ENCODE assay signal across 9 cellular contexts in genomic region chr12:124827588-124828184, GRCh38. TPM values are rescaled to one million over a fixed set of nuclear protein-coding genes. Genes with fewer than 3 reads are reported as not detected.
A peak's percentile ranks its signal among the peaks of the same experiment; 100 is the strongest.
DNase-seq lines count a peak whose midpoint lies in the region; ATAC-seq and TF ChIP-seq lines count a peak whose summit lies in the region.
"Had no signal": no experiment of that assay in that cellular context is flagged by ENCODE, and none has a peak within 500 bp of the region (broad histone marks: within the 10 kb centered on the region; RNA-seq: fewer than 3 reads in every experiment).

No MANE protein-coding gene starts in this region.

- peaks cover 9 to 66% (median 48%) of the 10 kb centered on the region in 4 donors for H3K4me1 ChIP-seq in liver (ENCODE audit: control insufficient read depth in 4 of 4, insufficient read depth in 4 of 4, low read length in 3 of 4)
- no peaks in the 10 kb centered on the region for H3K4me1 ChIP-seq in naive thymus-derived CD4-positive, alpha-beta T cell (ENCODE audit: control insufficient read depth in 2 of 2, insufficient read depth in 2 of 2, low read length in 2 of 2)

- H3K9me3 ChIP-seq in liver (ENCODE audit: control insufficient read depth in 4 of 4, low read length in 3 of 4) = no peaks in the 10 kb centered on the region
- H3K9me3 ChIP-seq in naive thymus-derived CD4-positive, alpha-beta T cell (ENCODE audit: control insufficient read depth in 2 of 3, low read length in 3 of 3) = peaks cover 0 to 7% (median 0%) of the 10 kb centered on the region in 3 experiments

- no peaks in the 10 kb centered on the region for H3K27me3 ChIP-seq in liver (ENCODE audit: control insufficient read depth in 4 of 4, insufficient read depth in 4 of 4, low read length in 3 of 4)
- no peaks in the 10 kb centered on the region for H3K27me3 ChIP-seq in naive thymus-derived CD4-positive, alpha-beta T cell (ENCODE audit: control insufficient read depth in 2 of 2, insufficient read depth in 2 of 2, low read length in 2 of 2)

- POLR2A ChIA-PET in naive thymus-derived CD4-positive, alpha-beta T cell (lab: Charles Lee) = no interaction called here

- H3K9ac ChIP-seq in liver (ENCODE audit: low read depth in 1 of 2, low read length in 2 of 2) = peak overlapping the region; percentile 31 to 66

- H3K36me3 ChIP-seq in liver (ENCODE audit: control insufficient read depth in 4 of 4, insufficient read depth in 3 of 4, low read depth in 1 of 4, low read length in 3 of 4) = no peaks in the 10 kb centered on the region
- no peaks in the 10 kb centered on the region for H3K36me3 ChIP-seq in naive thymus-derived CD4-positive, alpha-beta T cell (ENCODE audit: control insufficient read depth in 2 of 3, insufficient read depth in 3 of 3, low read length in 3 of 3)

- peaks cover 0 to 4% (median 0%) of the 10 kb centered on the region in 5 donors for H3K36me3 Mint-ChIP-seq in naive thymus-derived CD4-positive, alpha-beta T cell
- H3K36me3 Mint-ChIP-seq: activated naive CD4-positive, alpha-beta T cell treated with anti-CD3 and anti-CD28 coated beads, Interleukin-2, amount 50 U/mL, for 72 hours had no signal

- DNase-seq in GM10266 (ENCODE audit: extremely low spot score) (peak; percentile 58), NCI-H69 (lab: John Stamatoyannopoulos, UW) (peak; percentile 97), NCI-H510A (lab: John Stamatoyannopoulos, UW) (no peak), posterior vena cava (ENCODE audit: low spot score) (no peak)
- no peak for DNase-seq in naive thymus-derived CD4-positive, alpha-beta T cell

- 40% methylated on average over 15 of the region's 15 CpGs for WGBS in liver

- H3K4me3 Mint-ChIP-seq in naive thymus-derived CD4-positive, alpha-beta T cell = no peak overlapping the region

- TF ChIP-seq RAD21 in liver (IDR thresholded peaks at IDR 0.05) = no peak

- H3K27ac ChIP-seq in liver (ENCODE audit: low read depth in 1 of 2, low read length in 2 of 2) = peak overlapping the region; percentile 90
- no peak overlapping the region for H3K27ac ChIP-seq in naive thymus-derived CD4-positive, alpha-beta T cell (ENCODE audit: low read depth, low read length)

- no peaks in the 10 kb centered on the region for H3K4me1 Mint-ChIP-seq in naive thymus-derived CD4-positive, alpha-beta T cell

- peak overlapping the region in 2 of 3 donors; percentile 19 to 42 for H3K4me3 ChIP-seq in liver (ENCODE audit: low read depth in 1 of 3, low read length in 3 of 3)
- no peak overlapping the region for H3K4me3 ChIP-seq in naive thymus-derived CD4-positive, alpha-beta T cell (ENCODE audit: low read length)

- ATAC-seq in GM21825 (IDR thresholded peaks at IDR 0.05; ENCODE audit: unreplicated experiment) = peak; percentile 50
- ATAC-seq in activated CD4-positive, CD25-positive, alpha-beta regulatory T cell treated with anti-CD3 and anti-CD28 coated beads, Interleukin-2, amount 50 U/mL, for 24 hours = no peak
- no peak for ATAC-seq in naive thymus-derived CD4-positive, alpha-beta T cell

- H3K27ac Mint-ChIP-seq in naive thymus-derived CD4-positive, alpha-beta T cell = no peak overlapping the region

- intact Hi-C loops in posterior vena cava (cut with DNase I) = no loop called here
- intact Hi-C loops in naive thymus-derived CD4-positive, alpha-beta T cell (cut with micrococcal nuclease) = no loop called here

- TF ChIP-seq CTCF in GM10266 (IDR thresholded peaks at IDR 0.05; ENCODE audit: control insufficient read depth, insufficient read depth, low read depth, missing control alignments) (no peak), liver (IDR thresholded peaks at IDR 0.05; ENCODE audit: low read depth, low read length, missing input control) (no peak)

- CTCF ChIA-PET in naive thymus-derived CD4-positive, alpha-beta T cell (lab: Charles Lee) = interaction anchor here (0.6 kb wide), 2 partner anchors 260 to 833 kb away, joined by 3 read pairs; no protein-coding TSS in a partner anchor

- peaks cover 0 to 6% (median 0%) of the 10 kb centered on the region in 11 donors for H3K9me3 Mint-ChIP-seq in naive thymus-derived CD4-positive, alpha-beta T cell
- H3K9me3 Mint-ChIP-seq: activated naive CD4-positive, alpha-beta T cell treated with anti-CD3 and anti-CD28 coated beads, Interleukin-2, amount 50 U/mL, for 72 hours had no signal

- no peaks in the 10 kb centered on the region for H3K27me3 Mint-ChIP-seq in naive thymus-derived CD4-positive, alpha-beta T cell

TF ChIP-seq in liver, 16 proteins besides CTCF, POLR2A, EP300 and RAD21:
- TF ChIP-seq, protein P1, sequence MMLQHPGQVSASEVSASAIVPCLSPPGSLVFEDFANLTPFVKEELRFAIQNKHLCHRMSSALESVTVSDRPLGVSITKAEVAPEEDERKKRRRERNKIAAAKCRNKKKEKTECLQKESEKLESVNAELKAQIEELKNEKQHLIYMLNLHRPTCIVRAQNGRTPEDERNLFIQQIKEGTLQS (IDR thresholded peaks at IDR 0.05) = no peak
- TF ChIP-seq GABPA (IDR thresholded peaks at IDR 0.05 in 1 of 2, conservative IDR thresholded peaks at IDR 0.05 in 1 of 2) (no peak), HNF4A (conservative IDR thresholded peaks at IDR 0.05) (peak; percentile 39 to 77), FOXA2 (IDR thresholded peaks at IDR 0.05) (peak; percentile 18), JUND (IDR thresholded peaks at IDR 0.05) (peak in 1 of 2 donors; percentile 40), SP1 (IDR thresholded peaks at IDR 0.05) (no peak), EGR1 (IDR thresholded peaks at IDR 0.05; ENCODE audit: low read depth in 2 of 2) (no peak), RXRA (IDR thresholded peaks at IDR 0.05) (peak; percentile 42 to 83), YY1 (IDR thresholded peaks at IDR 0.05) (peak; percentile 40), FOXA1 (IDR thresholded peaks at IDR 0.05) (no peak), ZBTB33 (IDR thresholded peaks at IDR 0.05) (peak; percentile 45)
- TF ChIP-seq, protein P2, sequence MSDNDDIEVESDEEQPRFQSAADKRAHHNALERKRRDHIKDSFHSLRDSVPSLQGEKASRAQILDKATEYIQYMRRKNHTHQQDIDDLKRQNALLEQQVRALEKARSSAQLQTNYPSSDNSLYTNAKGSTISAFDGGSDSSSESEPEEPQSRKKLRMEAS (IDR thresholded peaks at IDR 0.05) = peak; percentile 36

RNA-seq across cellular contexts. Expression of gene SCARB1, which starts 36.0 kb away (rescaled TPM):
- total RNA-seq in liver = 100 to 1,000 TPM in 1 of 2 donors, 10 to 100 TPM in 1; 85.3 to 169 TPM
- 100 to 1,000 TPM; 112 to 289 TPM for polyA plus RNA-seq in liver
- total RNA-seq in posterior vena cava = 10 to 100 TPM; 13.0 to 14.3 TPM
- total RNA-seq in naive thymus-derived CD4-positive, alpha-beta T cell = 1 to 10 TPM; 2.5 to 7.1 (median 4.3) TPM
- polyA plus RNA-seq in naive thymus-derived CD4-positive, alpha-beta T cell = 1 to 10 TPM; 2.2 to 2.6 TPM

Comparison
In these comparisons a context has a peak if more than half of its experiments do, and no peak if none do; other contexts are left out.
1. DNase-seq: peak in GM10266 (single experiment) and NCI-H69 (single experiment); none in NCI-H510A (single experiment), posterior vena cava (single experiment) and naive thymus-derived CD4-positive, alpha-beta T cell (0 of 9).
2. RNA of gene SCARB1, which starts 36.0 kb away (total RNA-seq): 85.3 to 169 TPM in liver; 13.0 to 14.3 TPM in posterior vena cava and 2.5 to 7.1 TPM in naive thymus-derived CD4-positive, alpha-beta T cell; every median in the first group is over 4 times any median in the second.